Comparison of ENCODE assay signal across 8 cellular contexts in genomic region chr10:60238408-60239100, GRCh38.
DNase-seq lines count a peak whose midpoint lies in the region; ATAC-seq and TF ChIP-seq lines count a peak whose summit lies in the region.

No MANE protein-coding gene starts in this region.

- peaks cover 33% of the 10 kb centered on the region for H3K4me1 Mint-ChIP-seq in stimulated activated effector memory CD8-positive, alpha-beta T cell treated with anti-CD3 and anti-CD28 coated beads, Interleukin-12 subunit alpha, Interleukin-12 subunit beta, amount 100 ng/mL, for 72 hours

- peak overlapping the region; percentile 23 for H2AFZ ChIP-seq in SK-N-SH (ENCODE audit: low read depth)

- peak overlapping the region; percentile 65 for H3K4me3 Mint-ChIP-seq in stimulated activated effector memory CD8-positive, alpha-beta T cell treated with anti-CD3 and anti-CD28 coated beads, Interleukin-12 subunit alpha, Interleukin-12 subunit beta, amount 100 ng/mL, for 72 hours

- POLR2A ChIA-PET in SK-N-SH (lab: Yijun Ruan, JAX) = no interaction called here

- H3K27ac Mint-ChIP-seq in stimulated activated effector memory CD8-positive, alpha-beta T cell treated with anti-CD3 and anti-CD28 coated beads, Interleukin-12 subunit alpha, Interleukin-12 subunit beta, amount 100 ng/mL, for 72 hours = no peak overlapping the region

- H3K4me2 ChIP-seq in SK-N-SH = peak overlapping the region; percentile 5

- TF ChIP-seq RAD21 in SK-N-SH (IDR thresholded peaks at IDR 0.05; ENCODE audit: low read length) = peak; percentile 70

- no peak for TF ChIP-seq EP300 in SK-N-SH (IDR thresholded peaks at IDR 0.05; ENCODE audit: borderline replicate concordance in 1 of 2, low read depth in 1 of 2, low read length in 1 of 2)

- CTCF ChIA-PET in SK-N-SH (lab: Yijun Ruan, JAX) = interaction anchor here (0.6 to 2.3 kb wide), 14 partner anchors 8 to 539 kb away, joined by 3 to 9 read pairs (median 3); partner anchors contain the start of gene CDK1

- H3K36me3 ChIP-seq in SK-N-SH (replicated peaks in 1 of 2; ENCODE audit: control insufficient read depth in 1 of 2, insufficient read depth in 2 of 2, low read length in 1 of 2) = no peaks in the 10 kb centered on the region

- peak; percentile 20 for DNase-seq in SIG-M5 treated with dmso at 0.1 percent for 504 hours (lab: John Stamatoyannopoulos, UW; ENCODE audit: unreplicated experiment)
- no peak for DNase-seq in SIG-M5 (lab: John Stamatoyannopoulos, UW)
- peak; percentile 18 for DNase-seq in SK-N-SH
- DNase-seq in germinal center (ENCODE audit: low spot score) = peak; percentile 70
- DNase-seq in stimulated activated effector memory CD8-positive, alpha-beta T cell treated with anti-CD3 and anti-CD28 coated beads, Interleukin-12 subunit alpha, Interleukin-12 subunit beta, amount 100 ng/mL, for 72 hours (ENCODE audit: low spot score in 2 of 2) = peak in 1 of 2 donors; percentile 51
- no peak for DNase-seq in NCI-H524 treated with DMSO at 0.1 percent for 48 hours (lab: John Stamatoyannopoulos, UW)

- H3K4me1 ChIP-seq in SK-N-SH (ENCODE audit: control insufficient read depth in 1 of 2, insufficient read depth in 2 of 2, low read depth in 1 of 2, low read length in 1 of 2) = peaks cover 11 to 20% of the 10 kb centered on the region in 2 experiments; a peak in 3 of 4 replicates

- no peak overlapping the region for H3K9ac ChIP-seq in SK-N-SH

- no peaks in the 10 kb centered on the region for H3K9me3 Mint-ChIP-seq in stimulated activated effector memory CD8-positive, alpha-beta T cell treated with anti-CD3 and anti-CD28 coated beads, Interleukin-12 subunit alpha, Interleukin-12 subunit beta, amount 100 ng/mL, for 72 hours

- TF ChIP-seq CTCF in SK-N-SH (IDR thresholded peaks at IDR 0.05) = peak; percentile 50

- no peaks in the 10 kb centered on the region for H4K20me1 ChIP-seq in SK-N-SH (ENCODE audit: insufficient read depth)

- no peak overlapping the region; a peak in 1 of 4 replicates for H3K4me3 ChIP-seq in SK-N-SH (ENCODE audit: low read depth in 2 of 2, low read length in 1 of 2)

- peak; percentile 44 for ATAC-seq in GM19455 (IDR thresholded peaks at IDR 0.05; ENCODE audit: unreplicated experiment)
- ATAC-seq in HG03354 (IDR thresholded peaks at IDR 0.05; ENCODE audit: poor library complexity, severe bottlenecking, unreplicated experiment) = peak; percentile 49
- peak; percentile 61 for ATAC-seq in stimulated activated effector memory CD8-positive, alpha-beta T cell treated with anti-CD3 and anti-CD28 coated beads, Interleukin-12 subunit alpha, Interleukin-12 subunit beta, amount 100 ng/mL, for 72 hours

- H3F3A ChIP-seq in SK-N-SH (replicated peaks; ENCODE audit: insufficient read depth) = peaks cover 6% of the 10 kb centered on the region

- no peaks in the 10 kb centered on the region for H3K9me3 ChIP-seq in SK-N-SH

- H3K36me3 Mint-ChIP-seq in stimulated activated effector memory CD8-positive, alpha-beta T cell treated with anti-CD3 and anti-CD28 coated beads, Interleukin-12 subunit alpha, Interleukin-12 subunit beta, amount 100 ng/mL, for 72 hours = peaks cover 7% of the 10 kb centered on the region

- H3K79me2 ChIP-seq in SK-N-SH (ENCODE audit: insufficient read depth) = no peaks in the 10 kb centered on the region

- peak overlapping the region; percentile 51 to 58; a peak in 3 of 4 replicates for H3K27ac ChIP-seq in SK-N-SH (ENCODE audit: low read depth in 2 of 2, low read length in 1 of 2)

- H3K27me3 ChIP-seq in SK-N-SH (ENCODE audit: insufficient read depth) = no peaks in the 10 kb centered on the region

- no peaks in the 10 kb centered on the region for H3K9me2 ChIP-seq in SK-N-SH

TF ChIP-seq in SK-N-SH, 30 proteins besides CTCF, POLR2A, EP300 and RAD21:
- TF ChIP-seq SMC3 (IDR thresholded peaks at IDR 0.05; ENCODE audit: low read depth, low read length) (peak; percentile 71), MXI1 (IDR thresholded peaks at IDR 0.05; ENCODE audit: low read depth, low read length) (no peak)

Comparison
In these comparisons a context has a peak if more than half of its experiments do, and no peak if none do; other contexts are left out.
1. DNase-seq: peak in SIG-M5 treated with dmso at 0.1 percent for 504 hours (single experiment), SK-N-SH (single experiment) and germinal center (single experiment); none in SIG-M5 (single experiment) and NCI-H524 treated with DMSO at 0.1 percent for 48 hours (single experiment).
2. Peak in every context shown above with its lines, with median percentiles within 50 percentile points of each other: ATAC-seq.